In the genomic region with DNA sequence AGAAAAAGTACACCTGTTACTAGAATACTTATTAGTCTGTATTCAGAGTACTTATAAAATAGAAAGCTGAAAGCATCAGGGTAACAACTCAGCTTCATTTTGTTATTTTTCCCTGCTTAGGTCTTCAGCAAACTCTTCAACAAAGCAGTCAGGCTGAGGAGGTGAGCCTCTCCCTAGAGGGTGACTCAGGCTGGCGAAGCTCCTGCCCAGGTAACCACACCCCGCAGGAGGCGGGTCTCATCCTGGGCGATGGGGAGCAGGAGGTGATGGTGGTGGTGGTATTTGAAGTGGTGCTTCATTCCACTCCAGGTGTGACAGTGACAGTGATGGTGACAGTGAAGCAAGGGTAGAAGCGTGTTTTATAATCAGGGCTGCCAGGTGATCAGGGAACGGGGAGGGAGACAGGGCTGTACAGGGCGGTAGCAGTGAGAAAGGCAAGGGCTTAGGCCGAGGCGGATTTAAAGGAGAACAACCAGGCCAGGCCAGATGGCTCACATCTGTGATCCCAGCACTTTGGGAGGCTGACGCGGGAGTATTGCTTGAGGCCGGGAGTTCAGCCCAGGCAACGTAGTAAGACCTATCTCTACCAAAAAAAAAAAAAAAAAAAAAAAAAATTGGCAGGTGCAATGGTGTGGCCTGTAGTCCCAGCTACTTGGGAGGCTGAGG, we compare ENCODE assay signal across 15 cellular contexts.
A peak's percentile ranks its signal among the peaks of the same experiment; 100 is the strongest.
DNase-seq lines count a peak whose midpoint lies in the region; FAIRE-seq and TF ChIP-seq lines count a peak whose summit lies in the region.
"Had no signal": no experiment of that assay in that cellular context is flagged by ENCODE, and none has a peak within 500 bp of the region (broad histone marks: within the 10 kb centered on the region; RNA-seq: fewer than 3 reads in every experiment).

No MANE protein-coding gene starts in this region.

- no peaks in the 10 kb centered on the region for H3K9me3 ChIP-seq in H9 (ENCODE audit: control insufficient read depth, low read depth, low read length)
- H3K9me3 ChIP-seq in H1 (ENCODE audit: insufficient read depth in 2 of 2, low read depth in 1 of 2, low read length in 1 of 2): no peaks in the 10 kb centered on the region
- peaks cover 0 to 2% of the 10 kb centered on the region in 2 donors for H3K9me3 ChIP-seq in neuronal stem cell (replicated peaks in 1 of 2; ENCODE audit: control insufficient read depth in 2 of 2, insufficient read depth in 1 of 2, low read depth in 1 of 2, low read length in 2 of 2)
- no peaks in the 10 kb centered on the region for H3K9me3 ChIP-seq in effector memory CD4-positive, alpha-beta T cell (ENCODE audit: control insufficient read depth, low read length)

- H3K36me3 ChIP-seq in H1 (ENCODE audit: control insufficient read depth in 2 of 4, insufficient read depth in 4 of 4, low read length in 3 of 4): no peaks in the 10 kb centered on the region
- peaks cover 0 to 2% of the 10 kb centered on the region in 2 donors for H3K36me3 ChIP-seq in neuronal stem cell (replicated peaks in 1 of 2; ENCODE audit: control insufficient read depth in 2 of 2, insufficient read depth in 2 of 2, low read length in 2 of 2)
- no peaks in the 10 kb centered on the region for H3K36me3 ChIP-seq in effector memory CD4-positive, alpha-beta T cell (ENCODE audit: control insufficient read depth, insufficient read depth, low read length)

- no peak overlapping the region; a peak in 2 of 7 replicates for H3K27ac Mint-ChIP-seq in H9
- H3K27ac Mint-ChIP-seq: activated CD8-positive, alpha-beta T cell treated with anti-CD3 and anti-CD28 coated beads, Interleukin-2, amount 10 ng/mL, durations not matched to agents 7 days and 5 days; activated T-helper 1 cell treated with anti-CD3 and anti-CD28 coated beads, Interleukin-12 subunit alpha, Interleukin-12 subunit beta, Interleukin-2, Interleukin-4 antibody, amounts not matched to agents 30 ng/mL and 10 ng/mL and 1 ng/mL, durations not matched to agents 14 hours and 24 hours and 36 hours; memory B cell had no signal

- TF ChIP-seq CTCF in H9 (conservative IDR thresholded peaks at IDR 0.05) (no peak), H1 (IDR thresholded peaks at IDR 0.05; ENCODE audit: control extremely low read depth in 1 of 3, insufficient read depth in 1 of 3, low read depth in 1 of 3, low read length in 3 of 3) (no peak)

- H3K4me3 Mint-ChIP-seq in H9: no peak overlapping the region
- H3K4me3 Mint-ChIP-seq: activated CD8-positive, alpha-beta T cell treated with anti-CD3 and anti-CD28 coated beads, Interleukin-2, amount 10 ng/mL, durations not matched to agents 7 days and 5 days; activated T-helper 1 cell treated with anti-CD3 and anti-CD28 coated beads, Interleukin-12 subunit alpha, Interleukin-12 subunit beta, Interleukin-2, Interleukin-4 antibody, amounts not matched to agents 30 ng/mL and 10 ng/mL and 1 ng/mL, durations not matched to agents 14 hours and 24 hours and 36 hours; memory B cell; neural crest cell had no signal

- H3K4me2 ChIP-seq in H9 (ENCODE audit: insufficient read depth, insufficient read length, low read length) (no peak overlapping the region), H1 (ENCODE audit: insufficient read depth in 1 of 2, low read depth in 2 of 2, low read length in 2 of 2) (no peak overlapping the region), neuronal stem cell (ENCODE audit: insufficient read depth, low read length, poor library complexity, severe bottlenecking) (no peak overlapping the region)

- H3K27me3 ChIP-seq in H9 (ENCODE audit: insufficient read depth, low read length): no peaks in the 10 kb centered on the region
- H3K27me3 ChIP-seq in H1 (replicated peaks in 1 of 4; ENCODE audit: control insufficient read depth in 3 of 4, extremely low read depth in 1 of 4, insufficient read depth in 3 of 4, low read length in 3 of 4): no peaks in the 10 kb centered on the region
- peaks cover 0 to 6% (median 0%) of the 10 kb centered on the region in 3 experiments for H3K27me3 ChIP-seq in neuronal stem cell (ENCODE audit: control insufficient read depth in 3 of 3, insufficient read depth in 3 of 3, low read depth in 1 of 3, low read length in 3 of 3)
- H3K27me3 ChIP-seq in effector memory CD4-positive, alpha-beta T cell (replicated peaks; ENCODE audit: control insufficient read depth, insufficient read depth, low read length, poor library complexity, severe bottlenecking): no peaks in the 10 kb centered on the region

- CTCF ChIA-PET in H1 (lab: Charles Lee; ENCODE audit: partially characterized antibody): interaction anchor here (0.6 to 3.6 kb wide), 5 partner anchors 17 to 898 kb away, joined by 3 to 18 read pairs (median 3); no protein-coding TSS in a partner anchor

- H3K56ac ChIP-seq in H9 (ENCODE audit: insufficient read length, low read depth, low read length) (no peak overlapping the region), H1 (replicated peaks; ENCODE audit: insufficient read length, low read depth, low read length) (no peak overlapping the region)

- H2BK15ac ChIP-seq in H9 (ENCODE audit: low read depth, low read length) (no peak overlapping the region), H1 (ENCODE audit: low read length) (no peak overlapping the region), neuronal stem cell (ENCODE audit: low read length) (no peak overlapping the region)

- no peaks in the 10 kb centered on the region for H3K4me1 Mint-ChIP-seq in H9
- H3K4me1 Mint-ChIP-seq: memory B cell, neural crest cell had no signal

- DNase-seq in H9 (peak; percentile 54), NCI-H510A (lab: John Stamatoyannopoulos, UW) (peak; percentile 88), H1 (ENCODE audit: low read depth in 1 of 2, low spot score in 2 of 2) (no peak), neuronal stem cell (ENCODE audit: low spot score) (no peak), NCI-H128 (lab: John Stamatoyannopoulos, UW; ENCODE audit: unreplicated experiment) (no peak), pons (ENCODE audit: low spot score) (no peak)
- DNase-seq in effector memory CD4-positive, alpha-beta T cell: no peak
- DNase-seq: activated CD8-positive, alpha-beta T cell treated with anti-CD3 and anti-CD28 coated beads, Interleukin-2, amount 10 ng/mL, durations not matched to agents 7 days and 5 days; central memory CD4-positive, alpha-beta T cell; DMS79 treated with DMSO at 0.1 percent for 48 hours; NCI-H146 had no signal

- H3K27ac ChIP-seq in H9 (ENCODE audit: insufficient read length, low read depth, low read length) (no peak overlapping the region), H1 (ENCODE audit: low read depth, low read length) (no peak overlapping the region), neuronal stem cell (replicated peaks; ENCODE audit: low read length) (no peak overlapping the region)
- no peak overlapping the region for H3K27ac ChIP-seq in effector memory CD4-positive, alpha-beta T cell (ENCODE audit: insufficient read depth, low read length, poor library complexity, severe bottlenecking)
- H3K27ac ChIP-seq: SK-N-MC had no signal

- TF ChIP-seq EP300 in H1 (IDR thresholded peaks at IDR 0.05; ENCODE audit: borderline replicate concordance in 1 of 2, low read depth in 2 of 2, low read length in 2 of 2): no peak

- H3K9ac ChIP-seq in H9 (ENCODE audit: extremely low read depth, insufficient read length, low read length) (no peak overlapping the region), H1 (replicated peaks in 1 of 4; ENCODE audit: extremely low read depth in 1 of 4, low read depth in 3 of 4, low read length in 3 of 4) (no peak overlapping the region), neuronal stem cell (ENCODE audit: low read depth, low read length, poor library complexity) (no peak overlapping the region)

- H2BK120ac ChIP-seq in H9 (ENCODE audit: low read depth, low read length, poor library complexity, severe bottlenecking) (no peak overlapping the region), H1 (replicated peaks; ENCODE audit: low read depth, low read length) (no peak overlapping the region), neuronal stem cell (ENCODE audit: low read depth, low read length) (no peak overlapping the region)

- H3K9me3 Mint-ChIP-seq in H9: no peaks in the 10 kb centered on the region
- H3K9me3 Mint-ChIP-seq: activated T-helper 1 cell treated with anti-CD3 and anti-CD28 coated beads, Interleukin-12 subunit alpha, Interleukin-12 subunit beta, Interleukin-2, Interleukin-4 antibody, amounts not matched to agents 30 ng/mL and 10 ng/mL and 1 ng/mL, durations not matched to agents 14 hours and 24 hours and 36 hours; memory B cell; neural crest cell had no signal

- POLR2A ChIA-PET in H1 (lab: Charles Lee; ENCODE audit: partially characterized antibody): no interaction called here

- WGBS in H9 (ENCODE audit: extremely low coverage, insufficient read length, low lambda C conversion rate): no CpG with 5 or more reads among the region's 13 CpGs
- 80% methylated on average over 10 of the region's 13 CpGs; no CpG with 5 or more reads in 1 of the 2 experiments for WGBS in H1 (ENCODE audit: extremely low coverage in 1 of 2, insufficient coverage in 1 of 2, insufficient read length in 1 of 2, insufficient replicate concordance in 2 of 2, low coverage in 1 of 2, low lambda C conversion rate in 2 of 2, missing lambda C conversion rate in 1 of 2), 2 experiments
- WGBS in neuronal stem cell (ENCODE audit: extremely low coverage in 2 of 2, insufficient read length in 2 of 2, insufficient replicate concordance in 1 of 2), 2 donors: no CpG with 5 or more reads among the region's 13 CpGs

- no peak overlapping the region for H4K91ac ChIP-seq in H9 (ENCODE audit: insufficient read length, low read depth, low read length)
- peak overlapping the region; percentile 54 for H4K91ac ChIP-seq in H1 (replicated peaks; ENCODE audit: insufficient read length, low read length)
- no peak overlapping the region for H4K91ac ChIP-seq in neuronal stem cell (ENCODE audit: low read depth, low read length, poor library complexity)

- H2AFZ ChIP-seq in H9 (ENCODE audit: low read length) (no peak overlapping the region), H1 (ENCODE audit: low read length) (peak overlapping the region; percentile 40; the same call in 1 of the 2 replicates), neuronal stem cell (ENCODE audit: low read length) (no peak overlapping the region)

- no peak overlapping the region for H2BK12ac ChIP-seq in H9 (ENCODE audit: insufficient read length, low read depth, low read length)
- no peak overlapping the region for H2BK12ac ChIP-seq in H1 (ENCODE audit: low read depth, low read length)
- no peak overlapping the region for H2BK12ac ChIP-seq in neuronal stem cell (ENCODE audit: low read length)

- TF ChIP-seq POLR2A in H1 (IDR thresholded peaks at IDR 0.05; ENCODE audit: control extremely low read depth in 1 of 2, low read depth in 2 of 2, low read length in 2 of 2): no peak

- H4K5ac ChIP-seq in H9 (ENCODE audit: insufficient read length, low read depth, low read length) (no peak overlapping the region), H1 (ENCODE audit: insufficient read length, low read depth, low read length) (no peak overlapping the region)

- no peaks in the 10 kb centered on the region for H3K27me3 Mint-ChIP-seq in H9 (ENCODE audit: low read depth)

- no peaks in the 10 kb centered on the region for H3K4me1 ChIP-seq in H9 (ENCODE audit: insufficient read depth, low read length)
- no peaks in the 10 kb centered on the region for H3K4me1 ChIP-seq in H1 (replicated peaks in 1 of 4; ENCODE audit: control insufficient read depth in 3 of 4, insufficient read depth in 4 of 4, low read length in 3 of 4)
- H3K4me1 ChIP-seq in neuronal stem cell (ENCODE audit: control insufficient read depth in 2 of 2, insufficient read depth in 1 of 2, low read depth in 1 of 2, low read length in 2 of 2): no peaks in the 10 kb centered on the region
- no peaks in the 10 kb centered on the region for H3K4me1 ChIP-seq in effector memory CD4-positive, alpha-beta T cell (ENCODE audit: control insufficient read depth, insufficient read depth, low read length, poor library complexity, severe bottlenecking)

- H2AK5ac ChIP-seq in H9 (ENCODE audit: insufficient read length, low read length) (no peak overlapping the region), H1 (ENCODE audit: low read depth, low read length) (no peak overlapping the region), neuronal stem cell (ENCODE audit: low read depth, low read length) (no peak overlapping the region)

- no peaks in the 10 kb centered on the region for H3K79me2 ChIP-seq in H9 (ENCODE audit: insufficient read depth, low read length)
- no peaks in the 10 kb centered on the region for H3K79me2 ChIP-seq in H1 (ENCODE audit: control insufficient read depth in 1 of 2, insufficient read depth in 2 of 2, low read length in 2 of 2)

- no peak overlapping the region for H3T11ph ChIP-seq in H9 (ENCODE audit: low read length)

- H3K4me3 ChIP-seq in H1 (ENCODE audit: extremely low read depth in 1 of 4, insufficient read depth in 2 of 4, low read depth in 3 of 4, low read length in 4 of 4) (no peak overlapping the region), neuronal stem cell (ENCODE audit: low read length in 2 of 2) (no peak overlapping the region)
- no peak overlapping the region for H3K4me3 ChIP-seq in effector memory CD4-positive, alpha-beta T cell (ENCODE audit: insufficient read depth, low read depth, low read length, poor library complexity, severe bottlenecking)
- H3K4me3 ChIP-seq: SK-N-MC had no signal

- H2BK5ac ChIP-seq in H9 (ENCODE audit: insufficient read length, low read length) (no peak overlapping the region), H1 (ENCODE audit: low read depth, low read length) (no peak overlapping the region), neuronal stem cell (ENCODE audit: low read length) (no peak overlapping the region)

- FAIRE-seq in H1 (lab: Jason Lieb, UNC): no peak

- H3K14ac ChIP-seq in H9 (ENCODE audit: insufficient read depth, low read length) (no peak overlapping the region), H1 (ENCODE audit: insufficient read length) (no peak overlapping the region), neuronal stem cell (ENCODE audit: low read length) (no peak overlapping the region)

- no peak overlapping the region for H3K23ac ChIP-seq in H9 (ENCODE audit: insufficient read length, low read depth, low read length)
- H3K23ac ChIP-seq in H1 (ENCODE audit: insufficient read length): no peak overlapping the region
- peak overlapping the region; percentile 34 for H3K23ac ChIP-seq in neuronal stem cell (ENCODE audit: low read depth, low read length, poor library complexity)

- H3K18ac ChIP-seq in H9 (ENCODE audit: insufficient read length, low read depth, low read length) (no peak overlapping the region), H1 (ENCODE audit: extremely low read depth, low read length) (no peak overlapping the region), neuronal stem cell (ENCODE audit: low read length) (no peak overlapping the region)

- TF ChIP-seq RAD21 in H1 (IDR thresholded peaks at IDR 0.05 in 1 of 2, conservative IDR thresholded peaks at IDR 0.05 in 1 of 2; ENCODE audit: low read depth in 2 of 2, low read length in 2 of 2): no peak

- H2BK20ac ChIP-seq in H9 (ENCODE audit: low read depth, low read length, poor library complexity, severe bottlenecking) (no peak overlapping the region), H1 (ENCODE audit: low read length) (no peak overlapping the region)

- H3K36me3 Mint-ChIP-seq in H9 (ENCODE audit: insufficient read depth in 1 of 3, low read depth in 3 of 3): no peaks in the 10 kb centered on the region; a peak in 1 of 7 replicates
- H3K36me3 Mint-ChIP-seq: memory B cell had no signal

- no peaks in the 10 kb centered on the region for H3K79me1 ChIP-seq in H9 (ENCODE audit: insufficient read depth, low read depth, low read length, poor library complexity, severe bottlenecking)
- no peaks in the 10 kb centered on the region for H3K79me1 ChIP-seq in H1 (ENCODE audit: low read depth, low read length)
- no peaks in the 10 kb centered on the region for H3K79me1 ChIP-seq in neuronal stem cell (ENCODE audit: low read depth, low read length)

- no peak overlapping the region for H4K8ac ChIP-seq in H9 (replicated peaks; ENCODE audit: insufficient read length, low read depth, low read length)
- H4K8ac ChIP-seq in H1 (ENCODE audit: extremely low read depth, insufficient read depth, low read length): peak overlapping the region; percentile 74
- no peak overlapping the region for H4K8ac ChIP-seq in neuronal stem cell (ENCODE audit: low read depth, low read length)

- H4K20me1 ChIP-seq in H9 (ENCODE audit: control insufficient read depth, insufficient read depth, insufficient read length) (no peaks in the 10 kb centered on the region), H1 (replicated peaks in 1 of 2; ENCODE audit: control insufficient read depth in 1 of 2, insufficient read depth in 2 of 2, low read length in 2 of 2) (no peaks in the 10 kb centered on the region)

- H3K23me2 ChIP-seq in H9 (ENCODE audit: insufficient read length, low read depth, low read length, poor library complexity, severe bottlenecking): no peaks in the 10 kb centered on the region
- no peaks in the 10 kb centered on the region for H3K23me2 ChIP-seq in H1 (ENCODE audit: low read depth, low read length)

- H3K4ac ChIP-seq in H9 (ENCODE audit: low read depth, low read length) (no peak overlapping the region), H1 (replicated peaks; ENCODE audit: insufficient read length, low read depth, low read length) (no peak overlapping the region), neuronal stem cell (ENCODE audit: low read length) (no peak overlapping the region)

Comparison
In these comparisons a context has a peak if more than half of its experiments do, and no peak if none do; other contexts are left out.
1. DNase-seq: peak in H9 (single experiment) and NCI-H510A (single experiment); none in H1 (0 of 2), neuronal stem cell (single experiment), effector memory CD4-positive, alpha-beta T cell (0 of 3), NCI-H128 (single experiment) and pons (single experiment).